11 cellular contexts compared by ENCODE assay signal in the genomic region with DNA sequence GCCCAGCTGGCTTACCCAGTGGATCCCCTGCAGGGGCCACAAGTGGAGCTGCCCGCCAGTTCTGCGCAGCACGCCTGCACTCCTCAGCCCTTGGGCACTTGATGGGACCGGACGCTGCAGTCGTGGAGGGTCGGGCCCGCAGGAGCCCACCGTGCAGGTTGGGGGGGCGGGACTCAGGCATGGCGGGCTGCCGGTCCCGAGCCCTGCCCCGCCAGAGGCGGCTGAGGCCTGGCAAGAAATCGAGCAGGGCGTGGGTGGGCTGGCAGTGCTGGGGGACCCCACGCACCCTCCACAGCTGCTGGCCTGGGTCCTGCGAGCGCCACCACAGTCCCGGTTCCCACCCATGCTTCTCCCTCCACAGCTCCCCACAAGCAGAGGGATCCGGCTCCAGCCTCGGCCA. TPM values are rescaled to one million over a fixed set of nuclear protein-coding genes. Genes with fewer than 3 reads are reported as not detected.
"Had no signal": no experiment of that assay in that cellular context is flagged by ENCODE, and none has a peak within 500 bp of the region (broad histone marks: within the 10 kb centered on the region; RNA-seq: fewer than 3 reads in every experiment).

No MANE protein-coding gene starts in this region.

- H3K4me2 ChIP-seq: GM23338 had no signal

- H2AFZ ChIP-seq: GM23338 had no signal

- H3K9me3 ChIP-seq: HAP-1 had no signal

- H3K4me3 ChIP-seq: GM23338, HAP-1 had no signal

- H3K36me3 ChIP-seq: HAP-1 had no signal

- H3K4me1 Mint-ChIP-seq: GM23338 had no signal

- H3K36me3 Mint-ChIP-seq: IgD-negative memory B cell had no signal

- H3K27ac Mint-ChIP-seq: GM23338, HFFc6, IgD-negative memory B cell had no signal

- H3K9me3 Mint-ChIP-seq: GM23338, HFFc6 had no signal

- H3K27ac ChIP-seq: HL-60 had no signal

- ATAC-seq: GM23338, HCT116, HepG2 had no signal

- FAIRE-seq: HepG2 had no signal

- H3K4me3 Mint-ChIP-seq: GM23338, HFFc6, IgD-negative memory B cell had no signal

- H3K4me1 ChIP-seq: HAP-1 had no signal

- DNase-seq: H7, HFFc6, KBM-7 had no signal

RNA-seq across cellular contexts. Expression of a gene that starts 19.2 kb away (rescaled TPM):
- total RNA-seq: GM23338, H4, H7, HepG2, HFFc6, HT1080 had no signal
- polyA plus RNA-seq: HepG2, IgD-negative memory B cell had no signal
